In genomic region chr10:48744587-48744986, GRCh38 we compare ENCODE assay signal across 28 cellular contexts. TPM values are rescaled to one million over a fixed set of nuclear protein-coding genes. Genes with fewer than 3 reads are reported as not detected.
DNase-seq lines count a peak whose midpoint lies in the region; ATAC-seq, FAIRE-seq and TF ChIP-seq lines count a peak whose summit lies in the region.
"Had no signal": no experiment of that assay in that cellular context is flagged by ENCODE, and none has a peak within 500 bp of the region (broad histone marks: within the 10 kb centered on the region; RNA-seq: fewer than 3 reads in every experiment).

No MANE protein-coding gene starts in this region.

- no peaks in the 10 kb centered on the region for H3K27me3 ChIP-seq in sigmoid colon
- H3K27me3 ChIP-seq: left lung, pancreas, right atrium auricular region had no signal

- H3K27me3 Mint-ChIP-seq in naive B cell (no peaks in the 10 kb centered on the region), nephron progenitor cell (ENCODE audit: low read depth, poor library complexity) (peaks cover 4% of the 10 kb centered on the region)

- H3K36me3 Mint-ChIP-seq in naive B cell (peaks cover 57 to 65% of the 10 kb centered on the region in 2 donors), nephron progenitor cell (ENCODE audit: low read depth) (no peaks in the 10 kb centered on the region)
- H3K36me3 Mint-ChIP-seq: natural killer cell treated with Interleukin-12 subunit alpha and Interleukin-12 subunit beta and Interleukin-15 and Interleukin-18, amount 100 ng/mL, for 72 hours had no signal

- H3K9me3 ChIP-seq in sigmoid colon = no peaks in the 10 kb centered on the region
- H3K9me3 ChIP-seq: pancreas had no signal

- TF ChIP-seq CTCF in nephron progenitor cell (IDR thresholded peaks at IDR 0.05) (no peak), sigmoid colon (IDR thresholded peaks at IDR 0.05) (no peak)

- H3K4me3 ChIP-seq in sigmoid colon = no peak overlapping the region
- H3K4me3 ChIP-seq: GM23338, left lung, pancreas, right atrium auricular region, SK-N-MC had no signal

- peaks cover 0 to 11% (median 6%) of the 10 kb centered on the region in 7 donors for H3K9me3 Mint-ChIP-seq in naive B cell
- H3K9me3 Mint-ChIP-seq in nephron progenitor cell = peaks cover 8% of the 10 kb centered on the region
- H3K9me3 Mint-ChIP-seq: GM23338; natural killer cell treated with Interleukin-12 subunit alpha and Interleukin-12 subunit beta and Interleukin-15 and Interleukin-18, amount 100 ng/mL, for 72 hours; T-helper 2 cell treated with Interferon-gamma antibody and Interleukin-4, amounts not matched to agents 5 μg/mL and 100 μg/mL, for 36 hours had no signal

- no peak for TF ChIP-seq POLR2A in GM12891 (IDR thresholded peaks at IDR 0.05; ENCODE audit: low read depth, low read length)
- no peak for TF ChIP-seq POLR2A in sigmoid colon (IDR thresholded peaks at IDR 0.05)

- peak; percentile 66 for FAIRE-seq in GM12891 (lab: Jason Lieb, UNC)
- FAIRE-seq: colon, pancreas had no signal

- no peak for TF ChIP-seq EP300 in sigmoid colon (IDR thresholded peaks at IDR 0.05)

- H3K4me3 Mint-ChIP-seq in naive B cell = peak overlapping the region in 1 of 8 donors; percentile 34
- H3K4me3 Mint-ChIP-seq in nephron progenitor cell = no peak overlapping the region
- H3K4me3 Mint-ChIP-seq: GM23338; natural killer cell treated with Interleukin-12 subunit alpha and Interleukin-12 subunit beta and Interleukin-15 and Interleukin-18, amount 100 ng/mL, for 72 hours; T-helper 2 cell treated with Interferon-gamma antibody and Interleukin-4, amounts not matched to agents 5 μg/mL and 100 μg/mL, for 36 hours had no signal

- H3K36me3 ChIP-seq in sigmoid colon = no peaks in the 10 kb centered on the region
- H3K36me3 ChIP-seq: pancreas, right atrium auricular region had no signal

- ATAC-seq in GM19043 (IDR thresholded peaks at IDR 0.05; ENCODE audit: low read depth, unreplicated experiment) (peak; percentile 46), HG02885 (IDR thresholded peaks at IDR 0.05; ENCODE audit: poor library complexity, unreplicated experiment) (peak; percentile 57), naive B cell (ENCODE audit: low read depth in 2 of 2) (no peak), GM18873 (IDR thresholded peaks at IDR 0.05; ENCODE audit: low FRiP score, unreplicated experiment) (no peak)
- ATAC-seq: GM23338; left lung; natural killer cell treated with Interleukin-12 subunit alpha and Interleukin-12 subunit beta and Interleukin-15 and Interleukin-18, amount 100 ng/mL, for 72 hours; pancreas had no signal

- 81 to 85% methylated on average over 6 of the region's 6 CpGs for WGBS in sigmoid colon, 2 donors

- intact Hi-C loops in sigmoid colon (cut with DNase I) = no loop called here

- no peak overlapping the region for H3K27ac ChIP-seq in sigmoid colon
- H3K27ac ChIP-seq: C4-2B, left lung, pancreas, right atrium auricular region, SK-N-MC had no signal

- no peaks in the 10 kb centered on the region for H3K4me1 ChIP-seq in sigmoid colon
- H3K4me1 ChIP-seq: left lung, pancreas, right atrium auricular region had no signal

- H3K4me1 Mint-ChIP-seq in naive B cell (peaks cover 28 to 46% (median 44%) of the 10 kb centered on the region in 3 donors), nephron progenitor cell (peaks cover 23% of the 10 kb centered on the region)
- H3K4me1 Mint-ChIP-seq: GM23338 had no signal

- DNase-seq in GM12891 (ENCODE audit: insufficient read length, low spot score) (no peak), naive B cell (no peak), nephron progenitor cell (no peak), sigmoid colon (no peak)
- DNase-seq: activated CD4-positive, alpha-beta T cell treated with anti-CD3 and anti-CD28 coated beads, Interleukin-2, amount 50 U/mL, for 48 hours; activated effector memory CD4-positive, alpha-beta T cell treated with anti-CD3 and anti-CD28 coated beads, Interleukin-2, amount 50 U/mL, for 16 hours; Calu3; effector memory CD4-positive, alpha-beta T cell; foreskin melanocyte; hippocampal formation; Karpas-422; left lung; MV-4-11; NCI-H1930; NCI-H2227 treated with DMSO at 0.1 percent for 48 hours; pancreas; RPMI8226; substantia nigra had no signal

- H3K27ac Mint-ChIP-seq in naive B cell (peak overlapping the region in 4 of 6 donors; percentile 31 to 87 (median 56)), nephron progenitor cell (no peak overlapping the region)
- H3K27ac Mint-ChIP-seq: GM23338; natural killer cell treated with Interleukin-12 subunit alpha and Interleukin-12 subunit beta and Interleukin-15 and Interleukin-18, amount 100 ng/mL, for 72 hours; T-helper 2 cell treated with Interferon-gamma antibody and Interleukin-4, amounts not matched to agents 5 μg/mL and 100 μg/mL, for 36 hours had no signal

TF ChIP-seq in GM12891, 5 proteins besides CTCF, POLR2A, EP300 and RAD21:
- TF ChIP-seq POLR2AphosphoS5 (IDR thresholded peaks at IDR 0.05; ENCODE audit: low read depth, low read length) (no peak), POU2F2 (IDR thresholded peaks at IDR 0.05; ENCODE audit: low read depth, low read length) (no peak), TAF1 (IDR thresholded peaks at IDR 0.05; ENCODE audit: low read depth, low read length) (no peak), PAX5 (IDR thresholded peaks at IDR 0.05; ENCODE audit: insufficient read depth, low read length, severe bottlenecking) (no peak), SPI1 (IDR thresholded peaks at IDR 0.05; ENCODE audit: low read depth, low read length) (no peak)

RNA-seq across cellular contexts. Expression of gene WDFY4, which starts 59.9 kb away (rescaled TPM):
- polyA plus RNA-seq in GM12891 (2012; ENCODE audit: low read depth, missing spikeins) = 28.8 TPM
- 10 to 100 TPM; 46.5 to 98.0 (median 80.0) TPM for polyA plus RNA-seq in naive B cell (ENCODE audit: low read depth in 6 of 6)
- 1 to 10 TPM; 2.0 to 4.9 (median 3.3) TPM for total RNA-seq in sigmoid colon
- 10 to 100 TPM in 1 of 3 donors, 1 to 10 TPM in 1, under 1 TPM in 1; 0.60 to 18.6 (median 1.2) TPM for polyA plus RNA-seq in sigmoid colon
- total RNA-seq: Calu3 had no signal
- polyA plus RNA-seq: GM23338 had no signal

Comparison
In these comparisons a context has a peak if more than half of its experiments do, and no peak if none do; other contexts are left out.
1. ATAC-seq: peak in GM19043 (single experiment) and HG02885 (single experiment); none in naive B cell (0 of 2) and GM18873 (single experiment).